Comparison of ENCODE assay signal across 23 cellular contexts in genomic region chr6:127923135-127923534, GRCh38. TPM values are rescaled to one million over a fixed set of nuclear protein-coding genes. Genes with fewer than 3 reads are reported as not detected.
DNase-seq lines count a peak whose midpoint lies in the region; ATAC-seq lines count a peak whose summit lies in the region.
"Had no signal": no experiment of that assay in that cellular context is flagged by ENCODE, and none has a peak within 500 bp of the region (broad histone marks: within the 10 kb centered on the region; RNA-seq: fewer than 3 reads in every experiment).

No MANE protein-coding gene starts in this region.

- H3K9me3 Mint-ChIP-seq in activated CD4-positive, alpha-beta memory T cell treated with anti-CD3 and anti-CD28 coated beads for 36 hours: peaks cover 7% of the 10 kb centered on the region
- H3K9me3 Mint-ChIP-seq in activated CD4-positive, alpha-beta memory T cell treated with anti-CD3 and anti-CD28 coated beads, Interleukin-2, amount 10 ng/mL, durations not matched to agents 7 days and 5 days: peaks cover 29% of the 10 kb centered on the region
- peaks cover 7% of the 10 kb centered on the region for H3K9me3 Mint-ChIP-seq in central memory CD8-positive, alpha-beta T cell

- H3K27me3 Mint-ChIP-seq in activated CD4-positive, alpha-beta memory T cell treated with anti-CD3 and anti-CD28 coated beads for 36 hours: no peaks in the 10 kb centered on the region
- H3K27me3 Mint-ChIP-seq in activated CD4-positive, alpha-beta memory T cell treated with anti-CD3 and anti-CD28 coated beads, Interleukin-2, amount 10 ng/mL, durations not matched to agents 7 days and 5 days: no peaks in the 10 kb centered on the region
- no peaks in the 10 kb centered on the region for H3K27me3 Mint-ChIP-seq in central memory CD8-positive, alpha-beta T cell
- H3K27me3 Mint-ChIP-seq: IgD-negative memory B cell had no signal

- CTCF ChIA-PET in activated CD4-positive, alpha-beta memory T cell treated with anti-CD3 and anti-CD28 coated beads for 36 hours (lab: Charles Lee): no interaction called here
- CTCF ChIA-PET in activated CD4-positive, alpha-beta memory T cell treated with anti-CD3 and anti-CD28 coated beads, Interleukin-2, amount 10 ng/mL, durations not matched to agents 7 days and 5 days (lab: Charles Lee): interaction anchor here (3.5 kb wide), 1 partner anchor 11 kb away, joined by 8 read pairs; no protein-coding TSS in a partner anchor

- peaks cover 67% of the 10 kb centered on the region for H3K4me1 Mint-ChIP-seq in activated CD4-positive, alpha-beta memory T cell treated with anti-CD3 and anti-CD28 coated beads for 36 hours (ENCODE audit: low read depth)
- H3K4me1 Mint-ChIP-seq in activated CD4-positive, alpha-beta memory T cell treated with anti-CD3 and anti-CD28 coated beads, Interleukin-2, amount 10 ng/mL, durations not matched to agents 7 days and 5 days: peaks cover 56% of the 10 kb centered on the region
- peaks cover 55% of the 10 kb centered on the region for H3K4me1 Mint-ChIP-seq in central memory CD8-positive, alpha-beta T cell
- H3K4me1 Mint-ChIP-seq: CD14-positive monocyte, IgD-negative memory B cell had no signal

- DNase-seq in activated CD4-positive, alpha-beta memory T cell treated with anti-CD3 and anti-CD28 coated beads for 36 hours: no peak
- DNase-seq in activated CD4-positive, alpha-beta memory T cell treated with anti-CD3 and anti-CD28 coated beads, Interleukin-2, amount 10 ng/mL, durations not matched to agents 7 days and 5 days: no peak
- DNase-seq in DMS153 treated with DMSO at 0.1 percent for 48 hours (lab: John Stamatoyannopoulos, UW; ENCODE audit: unreplicated experiment) (peak; percentile 27), NCI-H748 (lab: John Stamatoyannopoulos, UW; ENCODE audit: unreplicated experiment) (peak; percentile 85), pons (ENCODE audit: low spot score) (no peak)
- DNase-seq in central memory CD8-positive, alpha-beta T cell (ENCODE audit: low spot score in 2 of 2): no peak
- DNase-seq: aorta, caudate nucleus, foreskin fibroblast, hippocampal formation, mucosa of descending colon, MV-4-11, NCI-H526 treated with DMSO at 0.1 percent for 48 hours, PC-9, SIG-M5 had no signal

- H3K4me3 Mint-ChIP-seq in activated CD4-positive, alpha-beta memory T cell treated with anti-CD3 and anti-CD28 coated beads for 36 hours: no peak overlapping the region
- H3K4me3 Mint-ChIP-seq in activated CD4-positive, alpha-beta memory T cell treated with anti-CD3 and anti-CD28 coated beads, Interleukin-2, amount 10 ng/mL, durations not matched to agents 7 days and 5 days: no peak overlapping the region
- peak overlapping the region; percentile 54 for H3K4me3 Mint-ChIP-seq in central memory CD8-positive, alpha-beta T cell
- H3K4me3 Mint-ChIP-seq: CD14-positive monocyte, GM23338, IgD-negative memory B cell had no signal

- peaks cover 3% of the 10 kb centered on the region for H3K36me3 Mint-ChIP-seq in activated CD4-positive, alpha-beta memory T cell treated with anti-CD3 and anti-CD28 coated beads for 36 hours
- peaks cover 39% of the 10 kb centered on the region for H3K36me3 Mint-ChIP-seq in activated CD4-positive, alpha-beta memory T cell treated with anti-CD3 and anti-CD28 coated beads, Interleukin-2, amount 10 ng/mL, durations not matched to agents 7 days and 5 days (ENCODE audit: low read depth)
- H3K36me3 Mint-ChIP-seq in central memory CD8-positive, alpha-beta T cell (ENCODE audit: insufficient read depth): peaks cover 7% of the 10 kb centered on the region
- H3K36me3 Mint-ChIP-seq: CD14-positive monocyte, IgD-negative memory B cell had no signal

- ATAC-seq in central memory CD8-positive, alpha-beta T cell (replicated peaks; ENCODE audit: extremely low read depth, poor library complexity, severe bottlenecking): no peak
- no peak for ATAC-seq in GM19463 (IDR thresholded peaks at IDR 0.05; ENCODE audit: unreplicated experiment)
- ATAC-seq in HG03432 (IDR thresholded peaks at IDR 0.05; ENCODE audit: unreplicated experiment): no peak
- ATAC-seq: GM12878, GM23338, mucosa of descending colon had no signal

- peak overlapping the region; percentile 18 for H3K27ac Mint-ChIP-seq in activated CD4-positive, alpha-beta memory T cell treated with anti-CD3 and anti-CD28 coated beads for 36 hours
- H3K27ac Mint-ChIP-seq in activated CD4-positive, alpha-beta memory T cell treated with anti-CD3 and anti-CD28 coated beads, Interleukin-2, amount 10 ng/mL, durations not matched to agents 7 days and 5 days: no peak overlapping the region
- H3K27ac Mint-ChIP-seq in central memory CD8-positive, alpha-beta T cell (ENCODE audit: low read depth): peak overlapping the region; percentile 56
- H3K27ac Mint-ChIP-seq: CD14-positive monocyte, GM23338, IgD-negative memory B cell had no signal

- intact Hi-C loops in activated CD4-positive, alpha-beta memory T cell treated with anti-CD3 and anti-CD28 coated beads for 36 hours (cut with micrococcal nuclease): no loop called here

- POLR2A ChIA-PET in activated CD4-positive, alpha-beta memory T cell treated with anti-CD3 and anti-CD28 coated beads for 36 hours (lab: Charles Lee): no interaction called here
- POLR2A ChIA-PET in activated CD4-positive, alpha-beta memory T cell treated with anti-CD3 and anti-CD28 coated beads, Interleukin-2, amount 10 ng/mL, durations not matched to agents 7 days and 5 days (lab: Charles Lee): interaction anchor here (2.2 kb wide), 1 partner anchor 12 kb away, joined by 10 read pairs; no protein-coding TSS in a partner anchor

RNA-seq across cellular contexts. Expression of gene THEMIS, which starts 22.3 kb away (rescaled TPM):
- 10 to 100 TPM in 1 of 2 experiments, 1 to 10 TPM in 1; 9.5 to 11.5 TPM for total RNA-seq in activated CD4-positive, alpha-beta memory T cell treated with anti-CD3 and anti-CD28 coated beads for 36 hours
- total RNA-seq in activated CD4-positive, alpha-beta memory T cell treated with anti-CD3 and anti-CD28 coated beads, Interleukin-2, amount 10 ng/mL, durations not matched to agents 7 days and 5 days: 10 to 100 TPM; 65.6 to 68.2 TPM
- total RNA-seq: epithelial cell of proximal tubule, GM23338, PC-9, pulmonary artery endothelial cell had no signal

Comparison
In these comparisons a context has a peak if more than half of its experiments do, and no peak if none do; other contexts are left out.
1. RNA of gene THEMIS, which starts 22.3 kb away (total RNA-seq): 65.6 to 68.2 TPM in activated CD4-positive, alpha-beta memory T cell treated with anti-CD3 and anti-CD28 coated beads, Interleukin-2, amount 10 ng/mL, durations not matched to agents 7 days and 5 days; 9.5 to 11.5 TPM in activated CD4-positive, alpha-beta memory T cell treated with anti-CD3 and anti-CD28 coated beads for 36 hours; every median in the first group is over 4 times any median in the second.
2. DNase-seq: peak in DMS153 treated with DMSO at 0.1 percent for 48 hours (single experiment) and NCI-H748 (single experiment); none in activated CD4-positive, alpha-beta memory T cell treated with anti-CD3 and anti-CD28 coated beads for 36 hours (single experiment), activated CD4-positive, alpha-beta memory T cell treated with anti-CD3 and anti-CD28 coated beads, Interleukin-2, amount 10 ng/mL, durations not matched to agents 7 days and 5 days (single experiment), central memory CD8-positive, alpha-beta T cell (0 of 2) and pons (single experiment).